ENCODE assay signal across 10 cellular contexts in genomic region chr3:177724020-177724638, GRCh38.
A peak's percentile ranks its signal among the peaks of the same experiment; 100 is the strongest.
DNase-seq lines count a peak whose midpoint lies in the region; ATAC-seq and TF ChIP-seq lines count a peak whose summit lies in the region.
"Had no signal": no experiment of that assay in that cellular context is flagged by ENCODE, and none has a peak within 500 bp of the region (broad histone marks: within the 10 kb centered on the region; RNA-seq: fewer than 3 reads in every experiment).

No MANE protein-coding gene starts in this region.

- TF ChIP-seq POLR2A in esophagus squamous epithelium (IDR thresholded peaks at IDR 0.05), result no peak

- H3K27ac ChIP-seq in esophagus squamous epithelium (peak overlapping the region in 3 of 4 donors; percentile 45 to 64 (median 55)), osteoblast (ENCODE audit: low read depth, low read length) (no peak overlapping the region), OCI-LY7 (ENCODE audit: low read depth, low read length, poor library complexity, severe bottlenecking) (no peak overlapping the region), PC-9 (no peak overlapping the region)

- H3F3A ChIP-seq in PC-9 (ENCODE audit: insufficient read depth, low read depth), result peaks cover 5% of the 10 kb centered on the region; the same call in 1 of the 2 replicates

- H3K36me3 Mint-ChIP-seq in activated T-helper 17 cell treated with anti-CD3 and anti-CD28 coated beads, Interleukin-2, amount 50 U/mL, for 72 hours (ENCODE audit: low read depth), result no peaks in the 10 kb centered on the region

- H3K4me3 ChIP-seq in esophagus squamous epithelium (no peak overlapping the region), osteoblast (ENCODE audit: insufficient read depth, low read length) (no peak overlapping the region), OCI-LY7 (ENCODE audit: low read depth, low read length, poor library complexity, severe bottlenecking) (no peak overlapping the region), PC-9 (no peak overlapping the region)

- H4K20me1 ChIP-seq in osteoblast (ENCODE audit: insufficient read depth, low read length), result no peaks in the 10 kb centered on the region
- H4K20me1 ChIP-seq in OCI-LY7 (ENCODE audit: insufficient read depth, low read length), result no peaks in the 10 kb centered on the region
- H4K20me1 ChIP-seq in PC-9 (ENCODE audit: insufficient read depth), result no peaks in the 10 kb centered on the region

- H3K27me3 ChIP-seq in esophagus squamous epithelium, result no peaks in the 10 kb centered on the region
- H3K27me3 ChIP-seq in osteoblast (ENCODE audit: insufficient read depth, low read length), result no peaks in the 10 kb centered on the region
- H3K27me3 ChIP-seq in PC-9 (ENCODE audit: insufficient read depth, low read depth), result no peaks in the 10 kb centered on the region

- ATAC-seq in activated T-helper 17 cell treated with anti-CD3 and anti-CD28 coated beads, Interleukin-2, amount 50 U/mL, for 72 hours (replicated peaks), result no peak
- no peak for ATAC-seq in HG02884 (IDR thresholded peaks at IDR 0.05; ENCODE audit: unreplicated experiment)

- no peak overlapping the region for H3K27ac Mint-ChIP-seq in activated T-helper 17 cell treated with anti-CD3 and anti-CD28 coated beads, Interleukin-2, amount 50 U/mL, for 72 hours

- H3K9me2 ChIP-seq in OCI-LY7 (ENCODE audit: insufficient read depth, low read length) (no peaks in the 10 kb centered on the region), PC-9 (ENCODE audit: insufficient read depth) (no peaks in the 10 kb centered on the region)

- WGBS in esophagus squamous epithelium, 2 donors, result 3 to 12% methylated on average over 5 to 6 of the region's 6 CpGs

- no peaks in the 10 kb centered on the region for H3K27me3 Mint-ChIP-seq in activated T-helper 17 cell treated with anti-CD3 and anti-CD28 coated beads, Interleukin-2, amount 50 U/mL, for 72 hours

- H3K4me1 ChIP-seq in esophagus squamous epithelium (peaks cover 17 to 39% (median 21%) of the 10 kb centered on the region in 3 donors), osteoblast (ENCODE audit: insufficient read depth, low read length) (peaks cover 8% of the 10 kb centered on the region), OCI-LY7 (ENCODE audit: insufficient read depth, low read length, poor library complexity, severe bottlenecking) (no peaks in the 10 kb centered on the region), PC-9 (replicated peaks; ENCODE audit: insufficient read depth) (peaks cover 25% of the 10 kb centered on the region)

- H2AFZ ChIP-seq in osteoblast (ENCODE audit: low read length) (peak overlapping the region; percentile 84), OCI-LY7 (ENCODE audit: low read length) (no peak overlapping the region), PC-9 (no peak overlapping the region)

- intact Hi-C loops in esophagus squamous epithelium (cut with DNase I), result no loop called here
- intact Hi-C loops in OCI-LY7 (cut with micrococcal nuclease; ENCODE audit: unreplicated experiment), result no loop called here
- intact Hi-C loops in PC-9 (cut with micrococcal nuclease; ENCODE audit: unreplicated experiment), result no loop called here

- H3K79me2 ChIP-seq in osteoblast (ENCODE audit: insufficient read depth, low read length) (no peaks in the 10 kb centered on the region), OCI-LY7 (ENCODE audit: insufficient read depth, low read depth, low read length) (no peaks in the 10 kb centered on the region), PC-9 (ENCODE audit: low read depth) (no peaks in the 10 kb centered on the region)

- H3K4me2 ChIP-seq in osteoblast (ENCODE audit: insufficient read depth, low read length) (no peak overlapping the region), OCI-LY7 (ENCODE audit: low read length) (no peak overlapping the region), PC-9 (no peak overlapping the region)

- DNase-seq in CMK (ENCODE audit: low read depth) (peak; percentile 33), NCI-H345 (lab: John Stamatoyannopoulos, UW) (peak; percentile 17), esophagus squamous epithelium (lab: John Stamatoyannopoulos, UW) (no peak), osteoblast (ENCODE audit: insufficient read length, low spot score, missing footprints) (no peak), OCI-LY7 (ENCODE audit: low spot score) (no peak), PC-9 (no peak)
- DNase-seq: activated CD4-positive, alpha-beta T cell treated with anti-CD3 and anti-CD28 coated beads for 1 hour; effector memory CD4-positive, alpha-beta T cell had no signal

- no peak for TF ChIP-seq CTCF in esophagus squamous epithelium (IDR thresholded peaks at IDR 0.05)
- TF ChIP-seq CTCF in osteoblast (IDR thresholded peaks at IDR 0.05; ENCODE audit: extremely low read depth, low read depth, low read length), result no peak
- TF ChIP-seq CTCF in OCI-LY7 (conservative IDR thresholded peaks at IDR 0.05; ENCODE audit: low read length), result no peak
- TF ChIP-seq CTCF in PC-9 (conservative IDR thresholded peaks at IDR 0.05), result no peak

- H3K9me3 Mint-ChIP-seq in activated T-helper 17 cell treated with anti-CD3 and anti-CD28 coated beads, Interleukin-2, amount 50 U/mL, for 72 hours, result peaks cover 3% of the 10 kb centered on the region

- H3K36me3 ChIP-seq in esophagus squamous epithelium (no peaks in the 10 kb centered on the region), osteoblast (ENCODE audit: insufficient read depth, low read length) (no peaks in the 10 kb centered on the region), OCI-LY7 (ENCODE audit: insufficient read depth, low read length) (no peaks in the 10 kb centered on the region), PC-9 (ENCODE audit: low read depth) (no peaks in the 10 kb centered on the region)

- CTCF ChIA-PET in OCI-LY7 (lab: Charles Lee; ENCODE audit: unreplicated experiment), result no interaction called here
- CTCF ChIA-PET in PC-9 (lab: Charles Lee), result no interaction called here

- no peak overlapping the region for H3K4me3 Mint-ChIP-seq in activated T-helper 17 cell treated with anti-CD3 and anti-CD28 coated beads, Interleukin-2, amount 50 U/mL, for 72 hours

- BruUV-seq in OCI-LY7 (replicated peaks; lab: Mats Ljungman, UMichigan), result no TSS peak
- no TSS peak for BruUV-seq in PC-9 (replicated peaks; lab: Mats Ljungman, UMichigan)

- H3K9me3 ChIP-seq in esophagus squamous epithelium (no peaks in the 10 kb centered on the region), osteoblast (ENCODE audit: low read depth, low read length) (no peaks in the 10 kb centered on the region), OCI-LY7 (ENCODE audit: low read length) (no peaks in the 10 kb centered on the region), PC-9 (ENCODE audit: insufficient read depth, low read depth) (0 out of 2 replicates have a peak, but pooled peaks cover 10% of the 10 kb centered on the region)

- H3K4me1 Mint-ChIP-seq in activated T-helper 17 cell treated with anti-CD3 and anti-CD28 coated beads, Interleukin-2, amount 50 U/mL, for 72 hours, result no peaks in the 10 kb centered on the region

- POLR2A ChIA-PET in OCI-LY7 (lab: Charles Lee) (no interaction called here), PC-9 (lab: Charles Lee; ENCODE audit: unreplicated experiment) (no interaction called here)

Comparison
In these comparisons a context has a peak if more than half of its experiments do, and no peak if none do; other contexts are left out.
1. DNase-seq: peak in CMK (single experiment) and NCI-H345 (single experiment); none in esophagus squamous epithelium (single experiment), osteoblast (single experiment), OCI-LY7 (single experiment) and PC-9 (0 of 2).
2. H3K27ac ChIP-seq: peak in esophagus squamous epithelium (3 of 4); none in osteoblast (single experiment), OCI-LY7 (single experiment) and PC-9 (single experiment).